ENCODE assay signal across 24 cellular contexts in genomic region chr9:89025538-89025937, GRCh38. TPM values are rescaled to one million over a fixed set of nuclear protein-coding genes. Genes with fewer than 3 reads are reported as not detected.
"Had no signal": no experiment of that assay in that cellular context is flagged by ENCODE, and none has a peak within 500 bp of the region (broad histone marks: within the 10 kb centered on the region; RNA-seq: fewer than 3 reads in every experiment).

No MANE protein-coding gene starts in this region.

- H3K36me3 Mint-ChIP-seq: activated CD4-positive, alpha-beta memory T cell treated with anti-CD3 and anti-CD28 coated beads for 36 hours; activated naive CD4-positive, alpha-beta T cell treated with anti-CD3 and anti-CD28 coated beads, Interleukin-2, amount 50 U/mL, for 72 hours had no signal

- H3K4me3 Mint-ChIP-seq: activated B cell treated with CpG ODN at 0.5 μM for 24 hours; activated CD4-positive, alpha-beta memory T cell treated with anti-CD3 and anti-CD28 coated beads for 36 hours; activated CD4-positive, alpha-beta T cell treated with anti-CD3 and anti-CD28 coated beads, Interleukin-2, amount 10 ng/mL, durations not matched to agents 24 days and 14 days; activated naive CD8-positive, alpha-beta T cell treated with anti-CD3 and anti-CD28 coated beads, Interleukin-2, amount 50 U/mL, for 24 hours; activated T-cell treated with anti-CD3 and anti-CD28 coated beads, Interleukin-2, amount 50 U/mL, for 4 hours; T-helper 17 cell had no signal

- H3K27ac Mint-ChIP-seq: activated B cell treated with CpG ODN at 0.5 μM for 24 hours; activated CD4-positive, alpha-beta memory T cell treated with anti-CD3 and anti-CD28 coated beads for 36 hours; activated CD4-positive, alpha-beta T cell treated with anti-CD3 and anti-CD28 coated beads, Interleukin-2, amount 10 ng/mL, durations not matched to agents 24 days and 14 days; activated naive CD4-positive, alpha-beta T cell treated with anti-CD3 and anti-CD28 coated beads, Interleukin-2, amount 50 U/mL, for 72 hours; activated naive CD8-positive, alpha-beta T cell treated with anti-CD3 and anti-CD28 coated beads, Interleukin-2, amount 50 U/mL, for 24 hours; T-helper 17 cell had no signal

- H3K27ac ChIP-seq: KMS-11 had no signal

- DNase-seq: activated B cell treated with CpG ODN at 0.5 μM for 24 hours; activated CD4-positive, alpha-beta memory T cell treated with anti-CD3 and anti-CD28 coated beads for 36 hours; activated CD4-positive, alpha-beta T cell treated with anti-CD3 and anti-CD28 coated beads for 1 hour; activated CD4-positive, alpha-beta T cell treated with anti-CD3 and anti-CD28 coated beads, Interleukin-2, amount 10 ng/mL, durations not matched to agents 24 days and 14 days; activated CD8-positive, alpha-beta memory T cell treated with anti-CD3 and anti-CD28 coated beads for 24 hours; activated effector memory CD4-positive, alpha-beta T cell treated with anti-CD3 and anti-CD28 coated beads, Interleukin-2, amount 50 U/mL, for 16 hours; activated naive CD4-positive, alpha-beta T cell treated with Interleukin-2 at 50 U/mL for 16 hours; activated naive CD8-positive, alpha-beta T cell treated with anti-CD3 and anti-CD28 coated beads, Interleukin-2, amount 50 U/mL, for 24 hours; activated T-cell treated with anti-CD3 and anti-CD28 coated beads, Interleukin-2, amount 50 U/mL, for 4 hours; anterior cingulate cortex; NCI-H1092; NCI-H1417; NCI-H1930; NCI-H2107; NCI-H2171 treated with DMSO at 0.1 percent for 48 hours; NCI-H345; NCI-H510A; NCI-H526 treated with DMSO at 0.1 percent for 48 hours; NCI-H82; SIG-M5; T-helper 17 cell; T-helper 9 cell had no signal

- H3K4me1 Mint-ChIP-seq: activated B cell treated with CpG ODN at 0.5 μM for 24 hours; activated CD4-positive, alpha-beta T cell treated with anti-CD3 and anti-CD28 coated beads, Interleukin-2, amount 10 ng/mL, durations not matched to agents 24 days and 14 days; activated naive CD8-positive, alpha-beta T cell treated with anti-CD3 and anti-CD28 coated beads, Interleukin-2, amount 50 U/mL, for 24 hours; T-helper 17 cell had no signal

- ATAC-seq: activated naive CD4-positive, alpha-beta T cell treated with anti-CD3 and anti-CD28 coated beads, Interleukin-2, amount 50 U/mL, for 72 hours; activated naive CD8-positive, alpha-beta T cell treated with anti-CD3 and anti-CD28 coated beads, Interleukin-2, amount 50 U/mL, for 24 hours; activated T-cell treated with anti-CD3 and anti-CD28 coated beads, Interleukin-2, amount 50 U/mL, for 4 hours; T-helper 17 cell had no signal

RNA-seq across cellular contexts. Expression of gene S1PR3, which starts 34.3 kb away (rescaled TPM):
- total RNA-seq: activated B cell treated with CpG ODN at 0.5 μM for 24 hours had no signal
